17 cellular contexts compared by ENCODE assay signal in the genomic region with DNA sequence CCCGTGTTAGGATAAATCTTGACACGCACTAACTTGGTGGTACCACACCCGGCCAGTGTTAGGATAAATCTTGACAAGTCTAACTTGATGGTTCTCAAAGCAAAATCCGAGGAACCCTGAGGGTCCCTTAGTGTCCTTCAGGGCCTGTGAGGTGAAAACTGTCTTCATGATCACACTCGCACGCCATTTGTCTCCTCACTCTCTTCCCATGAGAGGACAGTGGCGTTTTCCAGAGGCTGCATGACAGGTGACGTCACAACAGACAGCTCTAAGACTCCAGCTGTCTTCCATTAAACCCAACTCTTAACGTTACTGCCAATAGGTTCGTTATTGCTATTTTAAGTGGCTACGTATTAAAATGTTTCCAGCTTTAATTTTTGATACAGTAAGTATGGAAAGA. TPM values are rescaled to one million over a fixed set of nuclear protein-coding genes. Genes with fewer than 3 reads are reported as not detected.
DNase-seq lines count a peak whose midpoint lies in the region; ATAC-seq and TF ChIP-seq lines count a peak whose summit lies in the region.
"Had no signal": no experiment of that assay in that cellular context is flagged by ENCODE, and none has a peak within 500 bp of the region (broad histone marks: within the 10 kb centered on the region; RNA-seq: fewer than 3 reads in every experiment).

No MANE protein-coding gene starts in this region.

- WGBS in hepatocyte (ENCODE audit: low lambda C conversion rate, missing lambda C conversion rate): 86% methylated on average over 11 of the region's 11 CpGs

- no peaks in the 10 kb centered on the region for H3K27me3 ChIP-seq in hepatocyte

- H3K4me3 ChIP-seq in hepatocyte: no peak overlapping the region
- H3K4me3 ChIP-seq: lung had no signal

- no peaks in the 10 kb centered on the region for H4K20me1 ChIP-seq in hepatocyte (ENCODE audit: insufficient read depth, poor library complexity, severe bottlenecking)

- H3K4me2 ChIP-seq in hepatocyte: no peak overlapping the region
- H3K4me2 ChIP-seq: SK-N-SH had no signal

- peaks cover 5% of the 10 kb centered on the region for H3K4me1 ChIP-seq in hepatocyte (ENCODE audit: insufficient read depth)

- peak; percentile 67 for ATAC-seq in Right ventricle myocardium inferior
- peak; percentile 54 for ATAC-seq in sciatic nerve

- no peak overlapping the region for H2AFZ ChIP-seq in hepatocyte

- TF ChIP-seq CTCF in hepatocyte (IDR thresholded peaks at IDR 0.05; ENCODE audit: poor library complexity): no peak

- no peaks in the 10 kb centered on the region for H3K9me2 ChIP-seq in hepatocyte (replicated peaks; ENCODE audit: insufficient read depth)
- H3K9me2 ChIP-seq: SK-N-SH had no signal

- H3K9me3 ChIP-seq in hepatocyte (ENCODE audit: low read depth): no peaks in the 10 kb centered on the region
- H3K9me3 ChIP-seq: SK-N-SH had no signal

- no peaks in the 10 kb centered on the region for H3K79me2 ChIP-seq in hepatocyte

- DNase-seq in Right ventricle myocardium inferior (ENCODE audit: missing footprints) (no peak), cardiac septum (ENCODE audit: low spot score) (no peak), hepatocyte (ENCODE audit: low spot score) (no peak), sciatic nerve (ENCODE audit: low spot score) (no peak), COLO668 (lab: John Stamatoyannopoulos, UW; ENCODE audit: unreplicated experiment) (no peak), NCI-H226 (no peak), NCI-H2081 treated with DMSO at 0.1 percent for 48 hours (lab: John Stamatoyannopoulos, UW) (no peak), putamen (ENCODE audit: low spot score) (no peak)
- DNase-seq: activated gamma-delta T cell, KG1, NCI-H446 treated with DMSO at 0.1 percent for 48 hours had no signal

- intact Hi-C loops in Right ventricle myocardium inferior (cut with DNase I): no loop called here
- intact Hi-C loops in cardiac septum (cut with DNase I): no loop called here
- intact Hi-C loops in sciatic nerve (cut with DNase I): no loop called here

- H3K36me3 ChIP-seq in hepatocyte (replicated peaks; ENCODE audit: insufficient read depth, low read depth): no peaks in the 10 kb centered on the region

- H3K27ac ChIP-seq in hepatocyte: peak overlapping the region; percentile 70

RNA-seq across cellular contexts. Expression of a gene that starts 13.8 kb away (rescaled TPM):
- total RNA-seq in Right ventricle myocardium inferior: not detected
- total RNA-seq in cardiac septum: not detected
- total RNA-seq in hepatocyte: not detected in 2 replicates
- 0.07 TPM in 1 of 2 replicates, not detected in the other for polyA plus RNA-seq in hepatocyte
- 0.09 TPM for total RNA-seq in sciatic nerve
- total RNA-seq: bronchial epithelial cell, G401, OCI-LY7, osteocyte had no signal
- polyA plus RNA-seq: SK-N-SH had no signal

RNA-seq across cellular contexts. Expression of a gene that starts 29.4 kb away (rescaled TPM):
- total RNA-seq in Right ventricle myocardium inferior (0.49 TPM), cardiac septum (1.1 TPM), hepatocyte (not detected in 2 replicates), sciatic nerve (not detected)
- polyA plus RNA-seq in hepatocyte: not detected in 2 replicates
- total RNA-seq: bronchial epithelial cell, OCI-LY7, osteocyte had no signal
